Comparison of ENCODE assay signal across 17 cellular contexts in the genomic region with DNA sequence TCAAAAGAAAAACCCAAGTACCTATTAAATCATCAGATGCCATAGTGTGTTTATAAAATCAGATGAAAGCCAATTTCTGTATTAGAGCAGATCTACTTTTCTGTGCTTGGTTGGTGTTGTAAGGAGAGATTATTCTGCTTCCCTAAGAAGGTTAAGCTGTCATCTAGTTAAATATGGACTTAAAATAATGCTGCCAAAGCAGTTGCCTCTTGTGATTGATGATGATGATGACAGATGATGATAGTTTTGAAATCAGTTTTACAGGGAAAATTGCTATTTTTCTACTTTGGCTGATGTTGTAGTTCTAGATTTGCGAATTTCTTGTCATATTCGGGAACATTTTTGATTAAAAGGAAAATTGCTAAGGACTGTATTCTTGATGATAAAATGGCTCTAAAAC.
"Had no signal": no experiment of that assay in that cellular context is flagged by ENCODE, and none has a peak within 500 bp of the region (broad histone marks: within the 10 kb centered on the region; RNA-seq: fewer than 3 reads in every experiment).

No MANE protein-coding gene starts in this region.

- H3K27ac ChIP-seq: coronary artery, dorsolateral prefrontal cortex, esophagus muscularis mucosa, foreskin keratinocyte, gastroesophageal sphincter, heart left ventricle, left lung, lower lobe of right lung had no signal

- H3K27ac Mint-ChIP-seq: mesothelial cell of epicardium had no signal

- H3K4me1 ChIP-seq: esophagus muscularis mucosa, foreskin keratinocyte, gastroesophageal sphincter, heart left ventricle, left lung, lower lobe of right lung had no signal

- H3K27me3 ChIP-seq: dorsolateral prefrontal cortex, esophagus muscularis mucosa, foreskin keratinocyte, gastroesophageal sphincter, heart left ventricle, left lung had no signal

- H3K4me3 ChIP-seq: coronary artery, dorsolateral prefrontal cortex, esophagus muscularis mucosa, gastroesophageal sphincter, heart left ventricle, left lung, lower lobe of right lung, mucosa of descending colon had no signal

- DNase-seq: dermis blood vessel endothelial cell; dorsolateral prefrontal cortex; effector CD4-positive, alpha-beta T cell; effector memory CD4-positive, alpha-beta T cell; foreskin keratinocyte; heart left ventricle; hippocampal formation; left cardiac atrium; left lung; left ventricle myocardium superior; lower lobe of right lung; mesenchymal stem cell had no signal

- ATAC-seq: foreskin keratinocyte, gastroesophageal sphincter, heart left ventricle, left cardiac atrium, left lung, left ventricle myocardium superior, lower lobe of right lung had no signal

- H3K9me3 ChIP-seq: esophagus muscularis mucosa, gastroesophageal sphincter, heart left ventricle, left lung, lower lobe of right lung, mucosa of descending colon had no signal

- H3K36me3 Mint-ChIP-seq: mesothelial cell of epicardium had no signal

- H3K36me3 ChIP-seq: esophagus muscularis mucosa, gastroesophageal sphincter, heart left ventricle, left lung, lower lobe of right lung had no signal

- H3K9me3 Mint-ChIP-seq: mesothelial cell of epicardium had no signal

- H3K4me3 Mint-ChIP-seq: mesothelial cell of epicardium had no signal
